ENCODE assay signal across 26 cellular contexts in genomic region chr1:220119043-220119512, GRCh38. TPM values are rescaled to one million over a fixed set of nuclear protein-coding genes. Genes with fewer than 3 reads are reported as not detected.
A peak's percentile ranks its signal among the peaks of the same experiment; 100 is the strongest.
DNase-seq lines count a peak whose midpoint lies in the region; FAIRE-seq and TF ChIP-seq lines count a peak whose summit lies in the region.
"Had no signal": no experiment of that assay in that cellular context is flagged by ENCODE, and none has a peak within 500 bp of the region (broad histone marks: within the 10 kb centered on the region; RNA-seq: fewer than 3 reads in every experiment).

No MANE protein-coding gene starts in this region.

- no peaks in the 10 kb centered on the region for H3K27me3 ChIP-seq in muscle layer of duodenum (ENCODE audit: low read depth, low read length)
- no peaks in the 10 kb centered on the region for H3K27me3 ChIP-seq in breast epithelium
- H3K27me3 ChIP-seq: gastroesophageal sphincter, vagina had no signal

- H3K36me3 ChIP-seq in muscle layer of duodenum (ENCODE audit: control insufficient read depth in 1 of 2, insufficient read depth in 2 of 2, low read length in 2 of 2) = peaks cover 19 to 20% of the 10 kb centered on the region in 2 donors
- H3K36me3 ChIP-seq in breast epithelium = peaks cover 9% of the 10 kb centered on the region

- no peak for TF ChIP-seq POLR2A in breast epithelium (IDR thresholded peaks at IDR 0.05)

- peaks cover 0 to 4% of the 10 kb centered on the region in 2 donors for H3K4me1 ChIP-seq in muscle layer of duodenum (ENCODE audit: control insufficient read depth in 1 of 2, insufficient read depth in 2 of 2, low read length in 2 of 2)
- no peaks in the 10 kb centered on the region for H3K4me1 ChIP-seq in breast epithelium
- H3K4me1 ChIP-seq: vagina had no signal

- peak; percentile 93 for FAIRE-seq in D721Med (lab: Jason Lieb, UNC)
- FAIRE-seq: GM18507 had no signal

- no peak for DNase-seq in D721Med (ENCODE audit: insufficient read length, low spot score)
- DNase-seq in HuH-7.5 (ENCODE audit: low spot score) = peak; percentile 44
- peak; percentile 21 for DNase-seq in choroid plexus epithelial cell (ENCODE audit: low read depth)
- no peak for DNase-seq in NCI-H226
- no peak for DNase-seq in globus pallidus (ENCODE audit: low spot score)
- no peak for DNase-seq in NCI-H345 (lab: John Stamatoyannopoulos, UW)
- no peak for DNase-seq in breast epithelium (ENCODE audit: low spot score in 2 of 2)
- DNase-seq: ACHN; activated CD4-positive, alpha-beta T cell treated with anti-CD3 and anti-CD28 coated beads for 48 hours; activated CD8-positive, alpha-beta memory T cell treated with anti-CD3 and anti-CD28 coated beads, Interleukin-2, amount 10 ng/mL, durations not matched to agents 7 days and 5 days; activated naive CD4-positive, alpha-beta T cell treated with anti-CD3 and anti-CD28 coated beads, Interleukin-2, amount 50 U/mL, for 16 hours; C1 segment of cervical spinal cord; effector memory CD8-positive, alpha-beta T cell; kidney glomerular epithelial cell; mammary epithelial cell; naive B cell; NCI-H1105; NCI-H2029 treated with DMSO at 0.1 percent for 48 hours; NCI-H510A treated with DMSO at 0.1 percent for 48 hours; retina; substantia nigra; T-helper 2 cell had no signal

- H3K27ac ChIP-seq in muscle layer of duodenum (ENCODE audit: low read length) = peak overlapping the region; percentile 78
- H3K27ac ChIP-seq in breast epithelium = no peak overlapping the region
- H3K27ac ChIP-seq: gastroesophageal sphincter, vagina had no signal

- no peaks in the 10 kb centered on the region for H3K9me3 ChIP-seq in muscle layer of duodenum (ENCODE audit: control insufficient read depth in 1 of 2, low read length in 2 of 2)
- H3K9me3 ChIP-seq in breast epithelium = no peaks in the 10 kb centered on the region
- H3K9me3 ChIP-seq: gastroesophageal sphincter, vagina had no signal

- intact Hi-C loops in breast epithelium (cut with DNase I; ENCODE audit: low total_unique reads) = no loop called here

- TF ChIP-seq CTCF in D721Med (IDR thresholded peaks at IDR 0.05; ENCODE audit: insufficient read depth, missing control alignments) = no peak
- TF ChIP-seq CTCF in choroid plexus epithelial cell (conservative IDR thresholded peaks at IDR 0.05; ENCODE audit: low read depth, low read length) = no peak
- no peak for TF ChIP-seq CTCF in breast epithelium (IDR thresholded peaks at IDR 0.05)

- no peak overlapping the region for H3K4me3 ChIP-seq in choroid plexus epithelial cell (ENCODE audit: low read depth, low read length)
- H3K4me3 ChIP-seq in muscle layer of duodenum (ENCODE audit: low read depth in 1 of 2, low read length in 2 of 2) = peak overlapping the region in 1 of 2 donors; percentile 49
- no peak overlapping the region for H3K4me3 ChIP-seq in breast epithelium
- H3K4me3 ChIP-seq: gastroesophageal sphincter, vagina had no signal

RNA-seq across cellular contexts. Expression of gene IARS2, which starts 25.1 kb away (rescaled TPM):
- 10 to 100 TPM; 57.7 to 84.0 (median 66.2) TPM for total RNA-seq in breast epithelium

RNA-seq across cellular contexts. Expression of gene BPNT1, which starts 29.5 kb away (rescaled TPM):
- 10 to 100 TPM; 14.6 to 34.1 (median 24.3) TPM for total RNA-seq in breast epithelium

Comparison
In these comparisons a context has a peak if more than half of its experiments do, and no peak if none do; other contexts are left out.
1. DNase-seq: peak in HuH-7.5 (single experiment) and choroid plexus epithelial cell (single experiment); none in D721Med (single experiment), NCI-H226 (single experiment), globus pallidus (single experiment), NCI-H345 (single experiment) and breast epithelium (0 of 2).